22 cellular contexts compared by ENCODE assay signal in genomic region chr2:64479259-64480198, GRCh38. TPM values are rescaled to one million over a fixed set of nuclear protein-coding genes. Genes with fewer than 3 reads are reported as not detected.
A peak's percentile ranks its signal among the peaks of the same experiment; 100 is the strongest.
DNase-seq lines count a peak whose midpoint lies in the region; ATAC-seq, FAIRE-seq and TF ChIP-seq lines count a peak whose summit lies in the region.
"Had no signal": no experiment of that assay in that cellular context is flagged by ENCODE, and none has a peak within 500 bp of the region (broad histone marks: within the 10 kb centered on the region; RNA-seq: fewer than 3 reads in every experiment).

No MANE protein-coding gene starts in this region.

- H3K27ac Mint-ChIP-seq in stimulated activated naive CD8-positive, alpha-beta T cell treated with anti-CD3 and anti-CD28 coated beads, Interleukin-15, amount 100 ng/mL, for 72 hours: no peak overlapping the region
- H3K27ac Mint-ChIP-seq: endodermal cell, WTC11 had no signal

- H3K4me1 Mint-ChIP-seq in stimulated activated naive CD8-positive, alpha-beta T cell treated with anti-CD3 and anti-CD28 coated beads, Interleukin-15, amount 100 ng/mL, for 72 hours: peaks cover 21% of the 10 kb centered on the region
- H3K4me1 Mint-ChIP-seq: CD8-positive, alpha-beta memory T cell had no signal

- intact Hi-C loops in left ventricle myocardium superior (cut with micrococcal nuclease): no loop called here

- TF ChIP-seq CTCF in foreskin keratinocyte (conservative IDR thresholded peaks at IDR 0.05): no peak

- peak; percentile 1 for DNase-seq in NCI-H1092 treated with DMSO at 0.1 percent for 48 hours (lab: John Stamatoyannopoulos, UW)
- DNase-seq in NCI-H1092 (lab: John Stamatoyannopoulos, UW): no peak
- peak; percentile 28 for DNase-seq in stimulated activated naive CD8-positive, alpha-beta T cell treated with anti-CD3 and anti-CD28 coated beads, Interleukin-15, Interleukin-2, amounts not matched to agents 100 U/mL and 50 U/mL, for 24 hours
- DNase-seq in stimulated activated naive CD8-positive, alpha-beta T cell treated with anti-CD3 and anti-CD28 coated beads, Interleukin-15, amount 100 ng/mL, for 72 hours: no peak
- DNase-seq in foreskin keratinocyte: peak; percentile 64 to 70
- no peak for DNase-seq in RCC 7860 (ENCODE audit: low spot score)
- no peak for DNase-seq in left ventricle myocardium superior
- DNase-seq: 8988T; activated CD8-positive, alpha-beta memory T cell treated with anti-CD3 and anti-CD28 coated beads for 24 hours; CD8-positive, alpha-beta memory T cell; DND-41; endodermal cell; NCI-H187 treated with DMSO at 0.1 percent for 48 hours; NCI-H524; occipital lobe; stimulated activated CD4-positive, alpha-beta T cell treated with anti-CD3 and anti-CD28 coated beads, Interleukin-4, amount 100 ng/mL, for 4 hours; T1000; transverse colon had no signal

- H3K9me3 Mint-ChIP-seq in stimulated activated naive CD8-positive, alpha-beta T cell treated with anti-CD3 and anti-CD28 coated beads, Interleukin-15, amount 100 ng/mL, for 72 hours: no peaks in the 10 kb centered on the region
- H3K9me3 Mint-ChIP-seq: CD8-positive, alpha-beta memory T cell; endodermal cell had no signal

- no peaks in the 10 kb centered on the region for H3K27me3 ChIP-seq in foreskin keratinocyte
- H3K27me3 ChIP-seq: transverse colon had no signal

- peaks cover 10% of the 10 kb centered on the region for H3K4me1 ChIP-seq in foreskin keratinocyte

- ATAC-seq in stimulated activated naive CD8-positive, alpha-beta T cell treated with anti-CD3 and anti-CD28 coated beads, Interleukin-15, Interleukin-2, amounts not matched to agents 100 U/mL and 50 U/mL, for 24 hours: peak; percentile 85
- ATAC-seq in stimulated activated naive CD8-positive, alpha-beta T cell treated with anti-CD3 and anti-CD28 coated beads, Interleukin-15, amount 100 ng/mL, for 72 hours: no peak
- ATAC-seq in foreskin keratinocyte (peak; percentile 71), GM18498 (IDR thresholded peaks at IDR 0.05; ENCODE audit: unreplicated experiment) (no peak), left ventricle myocardium superior (no peak)
- ATAC-seq: WTC11 had no signal

- H3K27ac ChIP-seq in foreskin keratinocyte: peak overlapping the region; percentile 88
- H3K27ac ChIP-seq: transverse colon had no signal

- H3K4me3 Mint-ChIP-seq in stimulated activated naive CD8-positive, alpha-beta T cell treated with anti-CD3 and anti-CD28 coated beads, Interleukin-15, amount 100 ng/mL, for 72 hours: no peak overlapping the region
- H3K4me3 Mint-ChIP-seq: CD8-positive, alpha-beta memory T cell; endodermal cell; WTC11 had no signal

- no peak for FAIRE-seq in RCC 7860 (lab: Jason Lieb, UNC)
- FAIRE-seq: colon, GM12891 had no signal

- H3K27me3 Mint-ChIP-seq in stimulated activated naive CD8-positive, alpha-beta T cell treated with anti-CD3 and anti-CD28 coated beads, Interleukin-15, amount 100 ng/mL, for 72 hours: no peaks in the 10 kb centered on the region

RNA-seq across cellular contexts. Expression of gene LGALSL, which starts 25.6 kb away (rescaled TPM):
- total RNA-seq in foreskin keratinocyte: 14.7 and 21.1 TPM in 2 replicates
- 13.6 and 21.5 TPM in 2 replicates for polyA plus RNA-seq in foreskin keratinocyte
- total RNA-seq in left ventricle myocardium superior: 5.8 TPM

RNA-seq across cellular contexts. Expression of gene AFTPH, which starts 44.6 kb away (rescaled TPM):
- total RNA-seq in foreskin keratinocyte (29.2 and 31.1 TPM in 2 replicates), left ventricle myocardium superior (13.0 TPM)
- 15.9 and 18.2 TPM in 2 replicates for polyA plus RNA-seq in foreskin keratinocyte

Comparison
In these comparisons a context has a peak if more than half of its experiments do, and no peak if none do; other contexts are left out.
1. DNase-seq: peak in NCI-H1092 treated with DMSO at 0.1 percent for 48 hours (single experiment), stimulated activated naive CD8-positive, alpha-beta T cell treated with anti-CD3 and anti-CD28 coated beads, Interleukin-15, Interleukin-2, amounts not matched to agents 100 U/mL and 50 U/mL, for 24 hours (single experiment) and foreskin keratinocyte (2 of 2); none in NCI-H1092 (single experiment), stimulated activated naive CD8-positive, alpha-beta T cell treated with anti-CD3 and anti-CD28 coated beads, Interleukin-15, amount 100 ng/mL, for 72 hours (0 of 2), RCC 7860 (single experiment) and left ventricle myocardium superior (single experiment).
2. ATAC-seq: peak in stimulated activated naive CD8-positive, alpha-beta T cell treated with anti-CD3 and anti-CD28 coated beads, Interleukin-15, Interleukin-2, amounts not matched to agents 100 U/mL and 50 U/mL, for 24 hours (single experiment) and foreskin keratinocyte (single experiment); none in stimulated activated naive CD8-positive, alpha-beta T cell treated with anti-CD3 and anti-CD28 coated beads, Interleukin-15, amount 100 ng/mL, for 72 hours (single experiment), GM18498 (single experiment) and left ventricle myocardium superior (single experiment).